ENCODE assay signal across 4 cellular contexts in genomic region chr9:8297047-8297446, GRCh38.
"Had no signal": no experiment of that assay in that cellular context is flagged by ENCODE, and none has a peak within 500 bp of the region (broad histone marks: within the 10 kb centered on the region; RNA-seq: fewer than 3 reads in every experiment).

No MANE protein-coding gene starts in this region.

- ATAC-seq: HepG2, K562 had no signal

- DNase-seq: IMR-90, KBM-7 had no signal
